ENCODE assay signal across 8 cellular contexts in genomic region chr4:2417765-2418651, GRCh38. TPM values are rescaled to one million over a fixed set of nuclear protein-coding genes. Genes with fewer than 3 reads are reported as not detected.
DNase-seq lines count a peak whose midpoint lies in the region; ATAC-seq and TF ChIP-seq lines count a peak whose summit lies in the region.

ZFYVE28 (minus strand) TSS chr4:2418645; CDS start chr4:2418323, 322 bp downstream.

- ATAC-seq in GM19438 (IDR thresholded peaks at IDR 0.05; ENCODE audit: low read depth, unreplicated experiment) (peak; percentile 11), memory B cell (ENCODE audit: low read depth) (no peak), HG03095 (IDR thresholded peaks at IDR 0.05; ENCODE audit: unreplicated experiment) (no peak)
- ATAC-seq in activated CD4-positive, CD25-positive, alpha-beta regulatory T cell treated with anti-CD3 and anti-CD28 coated beads, Interleukin-2, amount 50 U/mL, for 24 hours: no peak

- no peaks in the 10 kb centered on the region for H3K36me3 ChIP-seq in mammary epithelial cell (ENCODE audit: insufficient read depth, low read length)

- no peak within 1 kb of the TSS for H3K9ac ChIP-seq in mammary epithelial cell (ENCODE audit: insufficient read depth, low read length)

- no peak within 1 kb of the TSS for H3K27ac ChIP-seq in mammary epithelial cell (ENCODE audit: insufficient read depth, low read depth, low read length)

- peak within 1 kb of the TSS; percentile 41 to 52 (median 47) for H3K4me3 ChIP-seq in mammary epithelial cell (replicated peaks in 1 of 3; ENCODE audit: insufficient read depth in 1 of 3, low read depth in 2 of 3, low read length in 3 of 3)

- in situ Hi-C loops in mammary epithelial cell (cut with MboI; ENCODE audit: low sequenced_read_pairs in 2 of 2): no loop called here

- no peaks in the 10 kb centered on the region for H4K20me1 ChIP-seq in mammary epithelial cell (ENCODE audit: insufficient read depth, low read length)

- H3K27me3 ChIP-seq in mammary epithelial cell (ENCODE audit: insufficient read depth, low read length): peaks cover 39% of the 10 kb centered on the region

- peak within 1 kb of the TSS; percentile 75 for H2AFZ ChIP-seq in mammary epithelial cell (ENCODE audit: low read depth, low read length)

- peaks cover 2% of the 10 kb centered on the region for H3K36me3 Mint-ChIP-seq in memory B cell
- H3K36me3 Mint-ChIP-seq in type B pancreatic cell: no peaks in the 10 kb centered on the region

- H3K27me3 Mint-ChIP-seq in memory B cell: peaks cover 27% of the 10 kb centered on the region
- H3K27me3 Mint-ChIP-seq in type B pancreatic cell: peaks cover 87% of the 10 kb centered on the region

- no peaks in the 10 kb centered on the region for H3K79me2 ChIP-seq in mammary epithelial cell (ENCODE audit: insufficient read depth, low read length)

- no TSS peak for BruUV-seq in mammary epithelial cell (replicated peaks; lab: Mats Ljungman, UMichigan)

- H3K27ac Mint-ChIP-seq in memory B cell (peak within 1 kb of the TSS; percentile 94), type B pancreatic cell (peak within 1 kb of the TSS; percentile 77)

- H3K9me3 Mint-ChIP-seq in memory B cell (no peaks in the 10 kb centered on the region), type B pancreatic cell (no peaks in the 10 kb centered on the region)

- no peak for TF ChIP-seq CTCF in mammary epithelial cell (conservative IDR thresholded peaks at IDR 0.05 in 1 of 2, IDR thresholded peaks at IDR 0.05 in 1 of 2; ENCODE audit: extremely low read depth in 1 of 2, insufficient read depth in 1 of 2, low read depth in 1 of 2, low read length in 2 of 2)
- TF ChIP-seq CTCF in type B pancreatic cell (conservative IDR thresholded peaks at IDR 0.05): no peak

- H3K4me3 Mint-ChIP-seq in memory B cell (peak within 1 kb of the TSS; percentile 94), type B pancreatic cell (peak within 1 kb of the TSS; percentile 89)

- no peaks in the 10 kb centered on the region for H3K9me3 ChIP-seq in mammary epithelial cell (replicated peaks; ENCODE audit: insufficient read depth, low read length)

- H3K4me2 ChIP-seq in mammary epithelial cell (ENCODE audit: insufficient read depth, low read depth, low read length): peak within 1 kb of the TSS; percentile 96

- intact Hi-C loops in mammary epithelial cell (cut with micrococcal nuclease): loop anchor here (2.0 kb wide), 1 partner anchor 175 kb away; the partner anchor contains the start of genes HAUS3 and POLN

- H3K4me1 ChIP-seq in mammary epithelial cell (ENCODE audit: insufficient read depth, low read length): peaks cover 31% of the 10 kb centered on the region

- DNase-seq in AG08396 (ENCODE audit: low spot score): peak; percentile 56
- peak; percentile 80 for DNase-seq in NCI-H510A (lab: John Stamatoyannopoulos, UW)
- peak; percentile 23 for DNase-seq in mammary epithelial cell
- peak; percentile 34 to 72 for DNase-seq in memory B cell (ENCODE audit: low spot score in 2 of 2)
- peak; percentile 65 for DNase-seq in type B pancreatic cell (ENCODE audit: extremely low spot score, unreplicated experiment)

- dilution Hi-C loops in mammary epithelial cell (cut with HindIII; ENCODE audit: low sequenced_read_pairs): no loop called here

- CTCF ChIA-PET in mammary epithelial cell (lab: Charles Lee; ENCODE audit: low non-redundant PET): no interaction called here

- 1% methylated on average over 27 of the region's 91 CpGs for WGBS in mammary epithelial cell (ENCODE audit: low coverage, missing lambda C conversion rate)

- H3K4me1 Mint-ChIP-seq in memory B cell (peaks cover 33% of the 10 kb centered on the region), type B pancreatic cell (ENCODE audit: unreplicated experiment) (peaks cover 18% of the 10 kb centered on the region)

RNA-seq across cellular contexts. Expression of gene ZFYVE28, which starts in this region (rescaled TPM):
- 1 to 10 TPM in 1 of 2 donors, under 1 TPM in 1; 0.83 to 1.1 TPM for total RNA-seq in mammary epithelial cell
- 0.95 TPM for polyA plus RNA-seq in mammary epithelial cell
- not detected for polyA minus RNA-seq in mammary epithelial cell
- total RNA-seq in type B pancreatic cell (ENCODE audit: low replicate concordance): 3.6 and 7.0 TPM in 2 replicates

Comparison
In these comparisons a context has a peak if more than half of its experiments do, and no peak if none do; other contexts are left out.
1. DNase-seq: peak in every context shown above with its lines; median percentile 80 in NCI-H510A; 65 in type B pancreatic cell; 56 in AG08396; 53 in memory B cell; 23 in mammary epithelial cell.